26 cellular contexts compared by ENCODE assay signal in the genomic region with DNA sequence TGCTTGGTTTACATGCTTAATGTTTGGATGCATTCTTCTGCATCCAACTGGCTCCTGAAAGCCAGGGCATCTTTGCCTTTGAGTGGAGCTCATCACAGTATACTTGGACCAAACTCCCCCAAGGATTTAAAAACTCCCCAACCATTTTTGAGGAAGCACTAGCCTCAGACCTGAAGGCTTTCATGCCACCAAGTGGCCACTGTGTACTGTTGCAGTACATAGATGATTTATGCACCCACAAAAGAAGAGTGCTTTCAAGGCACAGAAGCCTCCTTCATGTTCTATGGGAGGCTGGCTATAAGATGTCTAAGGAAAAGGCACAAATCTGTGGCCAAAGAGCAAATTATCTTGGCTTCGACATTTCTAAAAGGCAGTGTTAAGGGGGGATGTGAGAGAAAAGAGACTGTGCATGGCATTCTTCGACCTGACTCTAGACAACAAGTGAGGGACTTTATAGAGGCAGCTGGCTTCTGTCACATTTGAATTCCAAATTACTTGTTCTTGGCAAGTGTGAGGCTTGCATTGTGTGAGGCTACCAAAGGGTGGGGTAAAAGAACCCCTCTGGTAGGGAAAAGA.
DNase-seq lines count a peak whose midpoint lies in the region; ATAC-seq and TF ChIP-seq lines count a peak whose summit lies in the region.
"Had no signal": no experiment of that assay in that cellular context is flagged by ENCODE, and none has a peak within 500 bp of the region (broad histone marks: within the 10 kb centered on the region; RNA-seq: fewer than 3 reads in every experiment).

No MANE protein-coding gene starts in this region.

- in situ Hi-C loops in KBM-7 (cut with MboI; ENCODE audit: low pct_unique_long_range_greater_than_20kb, low sequenced_read_pairs) = no loop called here
- in situ Hi-C loops in gastrocnemius medialis (cut with MboI; ENCODE audit: low sequenced_read_pairs in 4 of 4) = no loop called here

- TF ChIP-seq POLR2A in gastrocnemius medialis (IDR thresholded peaks at IDR 0.05) = no peak

- H3K36me3 ChIP-seq in gastrocnemius medialis = no peaks in the 10 kb centered on the region
- H3K36me3 ChIP-seq: ascending aorta, BLaER1, prostate gland, spleen, transverse colon had no signal

- no peak overlapping the region for H3K4me3 ChIP-seq in gastrocnemius medialis
- H3K4me3 ChIP-seq: ascending aorta, BLaER1, prostate gland, SK-N-MC, spleen, transverse colon had no signal

- no peak for TF ChIP-seq CTCF in gastrocnemius medialis (IDR thresholded peaks at IDR 0.05 in 4 of 5, conservative IDR thresholded peaks at IDR 0.05 in 1 of 5)

- H3K4me1 ChIP-seq in gastrocnemius medialis = no peaks in the 10 kb centered on the region
- H3K4me1 ChIP-seq: ascending aorta, BLaER1, prostate gland, spleen, transverse colon had no signal

- no peak for ATAC-seq in gastrocnemius medialis
- ATAC-seq: natural killer cell treated with Interleukin-12 subunit alpha and Interleukin-12 subunit beta and Interleukin-15 and Interleukin-18, amount 100 ng/mL, for 72 hours; PC-3 had no signal

- no peaks in the 10 kb centered on the region for H3K27me3 ChIP-seq in gastrocnemius medialis
- H3K27me3 ChIP-seq: ascending aorta, BLaER1, spleen, transverse colon had no signal

- no peak overlapping the region for H3K27ac ChIP-seq in gastrocnemius medialis
- H3K27ac ChIP-seq: ascending aorta, BLaER1, epithelial cell of prostate, prostate gland, SK-N-MC, spleen, transverse colon had no signal

- H3K9me3 ChIP-seq in gastrocnemius medialis = no peaks in the 10 kb centered on the region
- H3K9me3 ChIP-seq: ascending aorta, BLaER1, prostate gland, spleen, transverse colon had no signal

- intact Hi-C loops in gastrocnemius medialis (cut with DNase I; ENCODE audit: low total_unique reads) = no loop called here

- peak; percentile 0 for DNase-seq in ELR (ENCODE audit: low read depth)
- DNase-seq in KBM-7 = peak; percentile 15
- DNase-seq in cerebellum (ENCODE audit: low spot score) = peak; percentile 9
- DNase-seq in middle frontal gyrus (ENCODE audit: extremely low spot score, low spot score) = peak; percentile 5
- no peak for DNase-seq in COLO829 (ENCODE audit: low spot score)
- DNase-seq in gastrocnemius medialis = no peak
- DNase-seq in UCSD-AML1 (lab: John Stamatoyannopoulos, UW; ENCODE audit: unreplicated experiment) = no peak
- DNase-seq: activated CD4-positive, alpha-beta T cell treated with anti-CD3 and anti-CD28 coated beads for 4 hours; activated gamma-delta T cell treated with Interleukin-2 at 50 U/mL for 16 hours; cortex of kidney; DMS 273 treated with DMSO at 0.1 percent for 48 hours; H7; Karpas-422; mammary epithelial cell; NCI-H1436; NCI-H446 treated with DMSO at 0.1 percent for 48 hours; PC-3; spleen; T-helper 9 cell; transverse colon had no signal

Comparison
In these comparisons a context has a peak if more than half of its experiments do, and no peak if none do; other contexts are left out.
1. DNase-seq: peak in ELR (single experiment), KBM-7 (single experiment), cerebellum (single experiment) and middle frontal gyrus (single experiment); none in COLO829 (single experiment), gastrocnemius medialis (0 of 2) and UCSD-AML1 (single experiment).